20 cellular contexts compared by ENCODE assay signal in genomic region chr10:12103743-12104142, GRCh38.
"Had no signal": no experiment of that assay in that cellular context is flagged by ENCODE, and none has a peak within 500 bp of the region (broad histone marks: within the 10 kb centered on the region; RNA-seq: fewer than 3 reads in every experiment).

No MANE protein-coding gene starts in this region.

- H3K4me3 Mint-ChIP-seq: activated CD4-positive, alpha-beta T cell treated with anti-CD3 and anti-CD28 coated beads, Interleukin-2, amount 10 ng/mL, durations not matched to agents 7 days and 5 days; activated naive CD8-positive, alpha-beta T cell treated with anti-CD3 and anti-CD28 coated beads, Interleukin-2, amount 10 ng/mL, durations not matched to agents 7 days and 5 days; activated T-helper 17 cell treated with anti-CD3 and anti-CD28 coated beads, Interleukin-2, amount 50 U/mL, for 72 hours; endodermal cell; nephron; stimulated activated naive B cell treated with anti-CD40 and anti-IgM and Interleukin-4, amounts not matched to agents 10 μg/mL and 1 μg/mL and 100 μg/mL, for 72 hours had no signal

- H3K27ac Mint-ChIP-seq: activated CD4-positive, alpha-beta T cell treated with anti-CD3 and anti-CD28 coated beads, Interleukin-2, amount 10 ng/mL, durations not matched to agents 7 days and 5 days; activated naive CD8-positive, alpha-beta T cell treated with anti-CD3 and anti-CD28 coated beads, Interleukin-2, amount 10 ng/mL, durations not matched to agents 7 days and 5 days; activated T-helper 17 cell treated with anti-CD3 and anti-CD28 coated beads, Interleukin-2, amount 50 U/mL, for 72 hours; endodermal cell; nephron; stimulated activated naive B cell treated with anti-CD40 and anti-IgM and Interleukin-4, amounts not matched to agents 10 μg/mL and 1 μg/mL and 100 μg/mL, for 72 hours had no signal

- H3K27me3 ChIP-seq: body of pancreas, dorsolateral prefrontal cortex, sigmoid colon, upper lobe of left lung had no signal

- H3K27ac ChIP-seq: body of pancreas, epithelial cell of prostate, lower lobe of right lung, sigmoid colon, thoracic aorta, upper lobe of left lung had no signal

- H3K9me3 ChIP-seq: body of pancreas, lower lobe of right lung, sigmoid colon, thoracic aorta, upper lobe of left lung had no signal

- ATAC-seq: activated T-helper 17 cell treated with anti-CD3 and anti-CD28 coated beads, Interleukin-2, amount 50 U/mL, for 72 hours; body of pancreas; left colon; stimulated activated naive B cell treated with anti-CD40 and anti-IgM and Interleukin-4, amounts not matched to agents 10 μg/mL and 1 μg/mL and 100 μg/mL, for 72 hours had no signal

- H3K9me3 Mint-ChIP-seq: activated CD4-positive, alpha-beta T cell treated with anti-CD3 and anti-CD28 coated beads, Interleukin-2, amount 10 ng/mL, durations not matched to agents 7 days and 5 days; activated naive CD8-positive, alpha-beta T cell treated with anti-CD3 and anti-CD28 coated beads, Interleukin-2, amount 10 ng/mL, durations not matched to agents 7 days and 5 days; activated T-helper 17 cell treated with anti-CD3 and anti-CD28 coated beads, Interleukin-2, amount 50 U/mL, for 72 hours; endodermal cell; nephron; stimulated activated naive B cell treated with anti-CD40 and anti-IgM and Interleukin-4, amounts not matched to agents 10 μg/mL and 1 μg/mL and 100 μg/mL, for 72 hours had no signal

- H3K4me3 ChIP-seq: body of pancreas, dorsolateral prefrontal cortex, lower lobe of right lung, sigmoid colon, thoracic aorta, upper lobe of left lung had no signal

- DNase-seq: activated CD4-positive, alpha-beta T cell treated with anti-CD3 and anti-CD28 coated beads, Interleukin-2, amount 10 ng/mL, durations not matched to agents 7 days and 5 days; activated CD8-positive, alpha-beta memory T cell treated with anti-CD3 and anti-CD28 coated beads for 24 hours; activated naive CD4-positive, alpha-beta T cell treated with Interleukin-2 at 50 U/mL for 16 hours; activated naive CD8-positive, alpha-beta T cell treated with anti-CD3 and anti-CD28 coated beads, Interleukin-2, amount 10 ng/mL, durations not matched to agents 7 days and 5 days; body of pancreas; dorsolateral prefrontal cortex; endodermal cell; foreskin fibroblast; hippocampal formation; islet precursor cell; left colon; lower lobe of right lung; midbrain; sigmoid colon; stimulated activated naive B cell treated with anti-CD40 and anti-IgM and Interleukin-4, amounts not matched to agents 10 μg/mL and 1 μg/mL and 100 μg/mL, for 72 hours; upper lobe of left lung had no signal

- H3K27me3 Mint-ChIP-seq: activated CD4-positive, alpha-beta T cell treated with anti-CD3 and anti-CD28 coated beads, Interleukin-2, amount 10 ng/mL, durations not matched to agents 7 days and 5 days; activated naive CD8-positive, alpha-beta T cell treated with anti-CD3 and anti-CD28 coated beads, Interleukin-2, amount 10 ng/mL, durations not matched to agents 7 days and 5 days; activated T-helper 17 cell treated with anti-CD3 and anti-CD28 coated beads, Interleukin-2, amount 50 U/mL, for 72 hours; stimulated activated naive B cell treated with anti-CD40 and anti-IgM and Interleukin-4, amounts not matched to agents 10 μg/mL and 1 μg/mL and 100 μg/mL, for 72 hours had no signal

- H3K4me1 ChIP-seq: body of pancreas, lower lobe of right lung, sigmoid colon, upper lobe of left lung had no signal

- H3K4me1 Mint-ChIP-seq: activated CD4-positive, alpha-beta T cell treated with anti-CD3 and anti-CD28 coated beads, Interleukin-2, amount 10 ng/mL, durations not matched to agents 7 days and 5 days; activated naive CD8-positive, alpha-beta T cell treated with anti-CD3 and anti-CD28 coated beads, Interleukin-2, amount 10 ng/mL, durations not matched to agents 7 days and 5 days; activated T-helper 17 cell treated with anti-CD3 and anti-CD28 coated beads, Interleukin-2, amount 50 U/mL, for 72 hours; endodermal cell; nephron had no signal
